In the genomic region with DNA sequence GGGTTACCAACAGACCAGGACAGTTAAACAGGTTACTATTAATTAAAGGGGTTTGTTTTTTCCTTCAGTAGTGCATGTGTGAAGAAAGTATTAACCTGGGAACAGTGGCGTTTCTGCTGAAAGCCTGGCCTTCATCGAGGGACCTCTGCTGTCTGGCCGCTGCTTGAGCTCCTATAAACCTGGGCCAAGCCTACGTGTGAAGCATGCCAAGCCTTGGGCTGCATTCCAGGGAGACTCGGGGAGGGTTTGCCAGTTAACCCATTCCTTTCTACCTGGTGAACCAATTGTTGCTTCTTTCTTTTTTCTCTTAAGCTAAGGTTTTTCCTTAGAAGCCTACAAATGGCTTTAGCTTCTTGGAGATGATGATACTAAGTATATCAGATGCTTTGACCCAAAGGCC, we compare ENCODE assay signal across 8 cellular contexts. TPM values are rescaled to one million over a fixed set of nuclear protein-coding genes. Genes with fewer than 3 reads are reported as not detected.
DNase-seq lines count a peak whose midpoint lies in the region; ATAC-seq lines count a peak whose summit lies in the region.

No MANE protein-coding gene starts in this region.

- ATAC-seq in left ventricle myocardium superior: peak; percentile 73
- ATAC-seq in activated T-cell treated with anti-CD3 and anti-CD28 coated beads, Interleukin-2, amount 50 U/mL, for 4 hours: no peak

- peak overlapping the region; percentile 66 for H3K4me3 Mint-ChIP-seq in T-helper 1 cell treated with Interleukin-12 subunit alpha and Interleukin-12 subunit beta and Interleukin-4 antibody, amounts not matched to agents 30 μg/mL and 1 μg/mL, for 36 hours
- H3K4me3 Mint-ChIP-seq in activated T-cell treated with anti-CD3 and anti-CD28 coated beads, Interleukin-2, amount 50 U/mL, for 4 hours: no peak overlapping the region

- H3K27ac ChIP-seq in angular gyrus (ENCODE audit: low read depth, low read length) (peak overlapping the region; percentile 45), substantia nigra (ENCODE audit: low read depth, low read length, poor library complexity, severe bottlenecking) (no peak overlapping the region)

- H3K27me3 Mint-ChIP-seq in T-helper 1 cell treated with Interleukin-12 subunit alpha and Interleukin-12 subunit beta and Interleukin-4 antibody, amounts not matched to agents 30 μg/mL and 1 μg/mL, for 36 hours (ENCODE audit: low read depth): no peaks in the 10 kb centered on the region
- no peaks in the 10 kb centered on the region for H3K27me3 Mint-ChIP-seq in activated T-cell treated with anti-CD3 and anti-CD28 coated beads, Interleukin-2, amount 50 U/mL, for 4 hours (ENCODE audit: low read depth)

- H3K36me3 Mint-ChIP-seq in T-helper 1 cell treated with Interleukin-12 subunit alpha and Interleukin-12 subunit beta and Interleukin-4 antibody, amounts not matched to agents 30 μg/mL and 1 μg/mL, for 36 hours (ENCODE audit: low read depth): peaks cover 42% of the 10 kb centered on the region
- H3K36me3 Mint-ChIP-seq in activated T-cell treated with anti-CD3 and anti-CD28 coated beads, Interleukin-2, amount 50 U/mL, for 4 hours (ENCODE audit: insufficient read depth): peaks cover 46% of the 10 kb centered on the region

- DNase-seq in T-helper 1 cell: no peak
- DNase-seq in left ventricle myocardium superior: peak; percentile 73
- DNase-seq in substantia nigra (lab: John Stamatoyannopoulos, UW): peak in 28 of 49 donors; percentile 11 to 81 (median 45)
- no peak for DNase-seq in activated CD4-positive, alpha-beta T cell treated with anti-CD3 and anti-CD28 coated beads, Interleukin-2, amount 50 U/mL, for 1 hour
- DNase-seq in activated T-cell treated with anti-CD3 and anti-CD28 coated beads, Interleukin-2, amount 50 U/mL, for 4 hours: no peak
- DNase-seq in NCI-H1930 (lab: John Stamatoyannopoulos, UW): no peak

- no peaks in the 10 kb centered on the region for H3K9me3 Mint-ChIP-seq in T-helper 1 cell treated with Interleukin-12 subunit alpha and Interleukin-12 subunit beta and Interleukin-4 antibody, amounts not matched to agents 30 μg/mL and 1 μg/mL, for 36 hours
- H3K9me3 Mint-ChIP-seq in activated T-cell treated with anti-CD3 and anti-CD28 coated beads, Interleukin-2, amount 50 U/mL, for 4 hours: no peaks in the 10 kb centered on the region

- H3K27ac Mint-ChIP-seq in T-helper 1 cell treated with Interleukin-12 subunit alpha and Interleukin-12 subunit beta and Interleukin-4 antibody, amounts not matched to agents 30 μg/mL and 1 μg/mL, for 36 hours: peak overlapping the region; percentile 91

- intact Hi-C loops in left ventricle myocardium superior (cut with micrococcal nuclease): no loop called here

- peaks cover 58% of the 10 kb centered on the region for H3K4me1 Mint-ChIP-seq in T-helper 1 cell treated with Interleukin-12 subunit alpha and Interleukin-12 subunit beta and Interleukin-4 antibody, amounts not matched to agents 30 μg/mL and 1 μg/mL, for 36 hours (ENCODE audit: low read depth)
- H3K4me1 Mint-ChIP-seq in activated T-cell treated with anti-CD3 and anti-CD28 coated beads, Interleukin-2, amount 50 U/mL, for 4 hours (ENCODE audit: low read depth): peaks cover 62% of the 10 kb centered on the region

RNA-seq across cellular contexts. Expression of a gene that starts 23.6 kb away (rescaled TPM):
- total RNA-seq in left ventricle myocardium superior: 178 TPM
- 100 to 1,000 TPM; 239 to 271 (median 253) TPM for total RNA-seq in activated T-cell treated with anti-CD3 and anti-CD28 coated beads, Interleukin-2, amount 50 U/mL, for 4 hours

Comparison
In these comparisons a context has a peak if more than half of its experiments do, and no peak if none do; other contexts are left out.
1. DNase-seq: peak in left ventricle myocardium superior (single experiment) and substantia nigra (28 of 49); none in T-helper 1 cell (0 of 5), activated CD4-positive, alpha-beta T cell treated with anti-CD3 and anti-CD28 coated beads, Interleukin-2, amount 50 U/mL, for 1 hour (single experiment), activated T-cell treated with anti-CD3 and anti-CD28 coated beads, Interleukin-2, amount 50 U/mL, for 4 hours (single experiment) and NCI-H1930 (0 of 2).